ENCODE assay signal across 9 cellular contexts in genomic region chr1:172342584-172343245, GRCh38.
DNase-seq lines count a peak whose midpoint lies in the region; ATAC-seq, FAIRE-seq and TF ChIP-seq lines count a peak whose summit lies in the region.
"Had no signal": no experiment of that assay in that cellular context is flagged by ENCODE, and none has a peak within 500 bp of the region (broad histone marks: within the 10 kb centered on the region; RNA-seq: fewer than 3 reads in every experiment).

No MANE protein-coding gene starts in this region.

- no peak overlapping the region for H3K9ac ChIP-seq in K562 (ENCODE audit: insufficient read depth in 1 of 2, low read depth in 2 of 2, low read length in 2 of 2)

- no peaks in the 10 kb centered on the region for H4K20me1 ChIP-seq in K562 (replicated peaks; ENCODE audit: control insufficient read depth, insufficient read depth, low read length)

- ATAC-seq in GM19438 (IDR thresholded peaks at IDR 0.05; ENCODE audit: low read depth, unreplicated experiment), result peak; percentile 35
- ATAC-seq in HG03520 (IDR thresholded peaks at IDR 0.05; ENCODE audit: unreplicated experiment), result peak; percentile 49
- ATAC-seq in K562, result no peak; the same call in 2 of the 3 replicates
- peak; percentile 80 for ATAC-seq in stimulated activated memory B cell treated with anti-CD40 and anti-IgM and Interleukin-4, amounts not matched to agents 10 μg/mL and 1 μg/mL and 100 μg/mL, for 72 hours
- no peak for ATAC-seq in activated CD8-positive, alpha-beta T cell treated with anti-CD3 and anti-CD28 coated beads for 36 hours
- ATAC-seq: activated CD4-positive, alpha-beta T cell treated with anti-CD3 and anti-CD28 coated beads for 36 hours had no signal

- no peak overlapping the region for H3K27ac ChIP-seq in K562 (ENCODE audit: extremely low read depth, low read depth, low read length)

- WGBS in K562 (ENCODE audit: insufficient coverage, low coverage, missing lambda C conversion rate), result 8% methylated on average over 4 of the region's 4 CpGs

- H3K9me3 ChIP-seq in K562 (replicated peaks; ENCODE audit: control insufficient read depth, insufficient read depth, low read depth, low read length), result no peaks in the 10 kb centered on the region

- peak overlapping the region; percentile 40 for H3K4me3 Mint-ChIP-seq in stimulated activated memory B cell treated with anti-CD40 and anti-IgM and Interleukin-4, amounts not matched to agents 10 μg/mL and 1 μg/mL and 100 μg/mL, for 72 hours
- H3K4me3 Mint-ChIP-seq in activated CD8-positive, alpha-beta T cell treated with anti-CD3 and anti-CD28 coated beads for 36 hours, result no peak overlapping the region

- H3K36me3 Mint-ChIP-seq in stimulated activated memory B cell treated with anti-CD40 and anti-IgM and Interleukin-4, amounts not matched to agents 10 μg/mL and 1 μg/mL and 100 μg/mL, for 72 hours, result peaks cover 8% of the 10 kb centered on the region
- H3K36me3 Mint-ChIP-seq in activated CD8-positive, alpha-beta T cell treated with anti-CD3 and anti-CD28 coated beads for 36 hours (ENCODE audit: low read depth), result no peaks in the 10 kb centered on the region

- H3K79me2 ChIP-seq in K562 (ENCODE audit: control insufficient read depth, insufficient read depth, low read length), result no peaks in the 10 kb centered on the region

- TF ChIP-seq RAD21 in K562 (CRISPR knock-in tag; conservative IDR thresholded peaks at IDR 0.05 in 1 of 2, IDR thresholded peaks at IDR 0.05 in 1 of 2), result no peak

- H3K4me2 ChIP-seq in K562 (ENCODE audit: insufficient read depth, low read length), result no peak overlapping the region

- no peak for TF ChIP-seq EP300 in K562 (IDR thresholded peaks at IDR 0.05; ENCODE audit: low read length)

- POLR2A ChIA-PET in K562 (lab: Yijun Ruan, JAX), result interaction anchor here (0.6 to 0.8 kb wide), 2 partner anchors 9 to 99 kb away, joined by 3 to 5 read pairs; no protein-coding TSS in a partner anchor
- POLR2A ChIA-PET in activated CD8-positive, alpha-beta T cell treated with anti-CD3 and anti-CD28 coated beads for 36 hours (lab: Charles Lee), result interaction anchor here (0.7 to 1.6 kb wide), 2 partner anchors 16 to 101 kb away, joined by 3 to 11 read pairs; no protein-coding TSS in a partner anchor

- intact Hi-C loops in K562 (cut with micrococcal nuclease), result no loop called here
- intact Hi-C loops in activated CD8-positive, alpha-beta T cell treated with anti-CD3 and anti-CD28 coated beads for 36 hours (cut with micrococcal nuclease), result no loop called here

- H3K9me3 Mint-ChIP-seq in stimulated activated memory B cell treated with anti-CD40 and anti-IgM and Interleukin-4, amounts not matched to agents 10 μg/mL and 1 μg/mL and 100 μg/mL, for 72 hours, result peaks cover 12% of the 10 kb centered on the region
- H3K9me3 Mint-ChIP-seq in activated CD8-positive, alpha-beta T cell treated with anti-CD3 and anti-CD28 coated beads for 36 hours, result peaks cover 15% of the 10 kb centered on the region

- no peaks in the 10 kb centered on the region for H3K27me3 Mint-ChIP-seq in stimulated activated memory B cell treated with anti-CD40 and anti-IgM and Interleukin-4, amounts not matched to agents 10 μg/mL and 1 μg/mL and 100 μg/mL, for 72 hours
- no peaks in the 10 kb centered on the region for H3K27me3 Mint-ChIP-seq in activated CD8-positive, alpha-beta T cell treated with anti-CD3 and anti-CD28 coated beads for 36 hours

- H3K9me1 ChIP-seq in K562 (ENCODE audit: control insufficient read depth, insufficient read depth, low read length), result no peaks in the 10 kb centered on the region

- TF ChIP-seq CTCF in K562 (IDR thresholded peaks at IDR 0.05 in 2 of 3, conservative IDR thresholded peaks at IDR 0.05 in 1 of 3; ENCODE audit: insufficient read depth in 2 of 3, low read depth in 1 of 3, low read length in 3 of 3), result no peak
- no peak for TF ChIP-seq CTCF in activated CD8-positive, alpha-beta T cell treated with anti-CD3 and anti-CD28 coated beads for 36 hours (IDR thresholded peaks at IDR 0.05)

- no peaks in the 10 kb centered on the region for H3K4me1 ChIP-seq in K562 (replicated peaks in 1 of 2; ENCODE audit: control insufficient read depth in 2 of 2, insufficient read depth in 2 of 2, low read length in 2 of 2)

- H3K36me3 ChIP-seq in K562 (ENCODE audit: control insufficient read depth, insufficient read depth, low read length), result no peaks in the 10 kb centered on the region

- peaks cover 65% of the 10 kb centered on the region for H3K4me1 Mint-ChIP-seq in stimulated activated memory B cell treated with anti-CD40 and anti-IgM and Interleukin-4, amounts not matched to agents 10 μg/mL and 1 μg/mL and 100 μg/mL, for 72 hours
- peaks cover 41% of the 10 kb centered on the region for H3K4me1 Mint-ChIP-seq in activated CD8-positive, alpha-beta T cell treated with anti-CD3 and anti-CD28 coated beads for 36 hours (ENCODE audit: low read depth)

- peak overlapping the region; percentile 91 for H3K27ac Mint-ChIP-seq in stimulated activated memory B cell treated with anti-CD40 and anti-IgM and Interleukin-4, amounts not matched to agents 10 μg/mL and 1 μg/mL and 100 μg/mL, for 72 hours
- H3K27ac Mint-ChIP-seq in activated CD8-positive, alpha-beta T cell treated with anti-CD3 and anti-CD28 coated beads for 36 hours, result no peak overlapping the region
- H3K27ac Mint-ChIP-seq: activated CD4-positive, alpha-beta T cell treated with anti-CD3 and anti-CD28 coated beads for 36 hours had no signal

- H3K4me3 ChIP-seq in K562, result no peak overlapping the region

- H3K27me3 ChIP-seq in K562 (ENCODE audit: control insufficient read depth in 2 of 2, insufficient read depth in 2 of 2, low read length in 2 of 2), result no peaks in the 10 kb centered on the region

- no TSS peak for BruUV-seq in K562 (replicated peaks; lab: Mats Ljungman, UMichigan)

- no peak for FAIRE-seq in K562 (lab: Jason Lieb, UNC)

- no peak overlapping the region for H2AFZ ChIP-seq in K562 (ENCODE audit: low read depth, low read length)

- in situ Hi-C loops in K562 (cut with MboI), result no loop called here

- TF ChIP-seq POLR2A in K562 (conservative IDR thresholded peaks at IDR 0.05), result no peak

- DNase-seq in K562 (ENCODE audit: extremely low read depth in 1 of 4, low spot score in 3 of 4) (no peak), GF-D8 (lab: John Stamatoyannopoulos, UW) (no peak), NCI-H226 (no peak), NCI-H446 treated with DMSO at 0.1 percent for 48 hours (lab: John Stamatoyannopoulos, UW) (no peak)
- DNase-seq in activated CD8-positive, alpha-beta T cell treated with anti-CD3 and anti-CD28 coated beads for 36 hours, result no peak
- DNase-seq: activated CD4-positive, alpha-beta T cell treated with anti-CD3 and anti-CD28 coated beads for 36 hours had no signal

- CTCF ChIA-PET in K562 (lab: Yijun Ruan, JAX; ENCODE audit: low intra/inter-chr PET ratio), result no interaction called here
- CTCF ChIA-PET in activated CD8-positive, alpha-beta T cell treated with anti-CD3 and anti-CD28 coated beads for 36 hours (lab: Charles Lee), result interaction anchor here (0.9 to 1.9 kb wide), 3 partner anchors 10 to 85 kb away, joined by 3 to 12 read pairs (median 3); no protein-coding TSS in a partner anchor

TF ChIP-seq in K562, 482 proteins besides CTCF, POLR2A, EP300 and RAD21:
- TF ChIP-seq ZNF655 (CRISPR knock-in tag; IDR thresholded peaks at IDR 0.05) (no peak), FOSL1 (tag; conservative IDR thresholded peaks at IDR 0.05) (0 out of 2 replicates have a peak, but pooled peaks have one; percentile 15), CREB5 (CRISPR knock-in tag; IDR thresholded peaks at IDR 0.05) (no peak), HMG20B (CRISPR knock-in tag; IDR thresholded peaks at IDR 0.05) (no peak), RB1 (IDR thresholded peaks at IDR 0.05; ENCODE audit: low read depth) (no peak), SOX6 (IDR thresholded peaks at IDR 0.05) (peak; percentile 24; the same call in 1 of the 2 replicates)

Comparison
In these comparisons a context has a peak if more than half of its experiments do, and no peak if none do; other contexts are left out.
1. ATAC-seq: peak in GM19438 (single experiment), HG03520 (single experiment) and stimulated activated memory B cell treated with anti-CD40 and anti-IgM and Interleukin-4, amounts not matched to agents 10 μg/mL and 1 μg/mL and 100 μg/mL, for 72 hours (single experiment); none in K562 (single experiment) and activated CD8-positive, alpha-beta T cell treated with anti-CD3 and anti-CD28 coated beads for 36 hours (single experiment).